Comparison of ENCODE assay signal across 5 cellular contexts in the genomic region with DNA sequence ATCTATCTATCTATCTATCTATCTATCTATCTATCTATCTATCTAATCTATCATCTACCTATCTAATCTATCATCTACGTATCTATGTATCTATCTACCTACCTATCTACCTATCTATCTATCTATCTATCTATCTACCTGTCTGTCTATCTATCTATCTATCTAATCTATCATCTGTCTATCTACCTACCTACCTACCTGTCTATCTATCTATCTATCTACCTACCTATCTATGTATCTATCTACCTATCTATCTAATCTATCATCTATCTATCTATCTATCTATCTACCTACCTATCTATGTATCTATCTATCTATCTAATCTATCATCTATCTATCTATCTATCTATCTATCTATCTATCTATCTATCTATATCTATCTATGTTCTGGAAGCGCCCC. TPM values are rescaled to one million over a fixed set of nuclear protein-coding genes. Genes with fewer than 3 reads are reported as not detected.
"Had no signal": no experiment of that assay in that cellular context is flagged by ENCODE, and none has a peak within 500 bp of the region (broad histone marks: within the 10 kb centered on the region; RNA-seq: fewer than 3 reads in every experiment).

No MANE protein-coding gene starts in this region.

RNA-seq across cellular contexts. Expression of a gene that starts 8.0 kb away (rescaled TPM):
- total RNA-seq: HT-29 had no signal
- polyA plus RNA-seq: IgD-negative memory B cell had no signal

RNA-seq across cellular contexts. Expression of a gene that starts 29.7 kb away (rescaled TPM):
- total RNA-seq: HepG2, HT-29, HT1080 had no signal
- polyA plus RNA-seq: HepG2, IgD-negative memory B cell, IMR-90 had no signal
